Comparison of ENCODE assay signal across 18 cellular contexts in the genomic region with DNA sequence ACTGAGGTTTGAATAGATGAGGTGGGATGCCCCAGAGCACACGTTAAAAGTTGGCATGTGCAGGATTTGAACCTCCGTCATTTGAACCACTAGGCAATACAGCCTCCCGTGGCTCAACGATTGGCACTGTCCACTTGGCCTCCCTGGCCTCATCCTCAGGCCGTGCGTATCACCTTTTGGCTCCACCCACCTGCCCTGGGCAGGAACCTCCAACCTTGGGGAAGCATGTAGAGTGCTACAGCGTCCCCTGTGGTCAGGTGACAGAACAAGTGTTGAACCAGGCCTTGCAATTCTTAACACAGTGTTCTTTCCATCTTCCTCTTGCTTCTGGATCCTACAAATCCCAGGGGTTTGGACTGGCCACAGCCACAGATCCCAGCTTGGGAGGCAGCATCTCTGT.
"Had no signal": no experiment of that assay in that cellular context is flagged by ENCODE, and none has a peak within 500 bp of the region (broad histone marks: within the 10 kb centered on the region; RNA-seq: fewer than 3 reads in every experiment).

No MANE protein-coding gene starts in this region.

- DNase-seq: activated CD4-positive, alpha-beta T cell treated with anti-CD3 and anti-CD28 coated beads, Interleukin-2, amount 50 U/mL, for 4 hours; activated T-cell treated with anti-CD3 and anti-CD28 coated beads, Interleukin-2, amount 50 U/mL, for 1 hour; amniotic stem cell; body of pancreas; effector memory CD8-positive, alpha-beta T cell; erythroblast; mucosa of descending colon; naive thymus-derived CD8-positive, alpha-beta T cell; nucleus accumbens; psoas muscle; spleen; stimulated activated CD4-positive, alpha-beta T cell treated with anti-CD3 and anti-CD28 coated beads, Interleukin-1b, Interleukin-23, amount 100 ng/mL, for 48 hours; stimulated activated naive CD4-positive, alpha-beta T cell; substantia nigra; upper lobe of left lung had no signal

- H3K4me3 ChIP-seq: body of pancreas, mucosa of descending colon, psoas muscle, spleen, upper lobe of left lung had no signal

- H3K27me3 ChIP-seq: body of pancreas, upper lobe of left lung had no signal

- ATAC-seq: activated naive CD4-positive, alpha-beta T cell treated with anti-CD3 and anti-CD28 coated beads, Interleukin-2, amount 50 U/mL, for 72 hours; body of pancreas; effector memory CD8-positive, alpha-beta T cell; mucosa of descending colon; naive thymus-derived CD8-positive, alpha-beta T cell; psoas muscle; sciatic nerve had no signal

- H3K36me3 Mint-ChIP-seq: activated naive CD4-positive, alpha-beta T cell treated with anti-CD3 and anti-CD28 coated beads, Interleukin-2, amount 50 U/mL, for 72 hours had no signal

- H3K9me3 Mint-ChIP-seq: effector memory CD8-positive, alpha-beta T cell; T-helper 1 cell treated with Interleukin-12 subunit alpha and Interleukin-12 subunit beta and Interleukin-4 antibody, amounts not matched to agents 30 μg/mL and 1 μg/mL, for 36 hours had no signal

- H3K4me3 Mint-ChIP-seq: effector memory CD8-positive, alpha-beta T cell; naive thymus-derived CD8-positive, alpha-beta T cell; T-helper 1 cell treated with Interleukin-12 subunit alpha and Interleukin-12 subunit beta and Interleukin-4 antibody, amounts not matched to agents 30 μg/mL and 1 μg/mL, for 36 hours had no signal

- H3K27ac Mint-ChIP-seq: activated naive CD4-positive, alpha-beta T cell treated with anti-CD3 and anti-CD28 coated beads, Interleukin-2, amount 50 U/mL, for 72 hours; effector memory CD8-positive, alpha-beta T cell; naive thymus-derived CD8-positive, alpha-beta T cell; T-helper 1 cell treated with Interleukin-12 subunit alpha and Interleukin-12 subunit beta and Interleukin-4 antibody, amounts not matched to agents 30 μg/mL and 1 μg/mL, for 36 hours had no signal

- H3K4me1 Mint-ChIP-seq: naive thymus-derived CD8-positive, alpha-beta T cell had no signal

- H3K36me3 ChIP-seq: spleen, upper lobe of left lung had no signal

- H3K27ac ChIP-seq: body of pancreas, psoas muscle, spleen, upper lobe of left lung had no signal

- H3K4me1 ChIP-seq: body of pancreas, psoas muscle, spleen, upper lobe of left lung had no signal
